ENCODE assay signal across 20 cellular contexts in genomic region chr17:1985686-1986085, GRCh38. TPM values are rescaled to one million over a fixed set of nuclear protein-coding genes. Genes with fewer than 3 reads are reported as not detected.
"Had no signal": no experiment of that assay in that cellular context is flagged by ENCODE, and none has a peak within 500 bp of the region (broad histone marks: within the 10 kb centered on the region; RNA-seq: fewer than 3 reads in every experiment).

No MANE protein-coding gene starts in this region.

- H3K27me3 ChIP-seq: body of pancreas, heart left ventricle had no signal

- H3K27me3 Mint-ChIP-seq: activated naive CD8-positive, alpha-beta T cell treated with anti-CD3 and anti-CD28 coated beads for 36 hours had no signal

- ATAC-seq: body of pancreas, heart left ventricle, natural killer cell, T-helper 17 cell had no signal

- H3K4me3 Mint-ChIP-seq: activated CD4-positive, alpha-beta T cell treated with anti-CD3 and anti-CD28 coated beads, Interleukin-2, amount 10 ng/mL, durations not matched to agents 7 days and 5 days; activated naive CD8-positive, alpha-beta T cell treated with anti-CD3 and anti-CD28 coated beads for 36 hours; activated T-helper 1 cell treated with anti-CD3 and anti-CD28 coated beads, Interleukin-12 subunit alpha, Interleukin-12 subunit beta, Interleukin-2, Interleukin-4 antibody, amounts not matched to agents 30 ng/mL and 10 ng/mL and 1 ng/mL, durations not matched to agents 14 hours and 24 hours and 36 hours; memory B cell; natural killer cell; T-helper 17 cell had no signal

- H3K27ac ChIP-seq: body of pancreas, heart left ventricle, left ventricle myocardium inferior had no signal

- H3K36me3 ChIP-seq: heart left ventricle, left ventricle myocardium inferior had no signal

- H3K9me3 ChIP-seq: body of pancreas, heart left ventricle, left ventricle myocardium inferior had no signal

- H3K36me3 Mint-ChIP-seq: activated naive CD8-positive, alpha-beta T cell treated with anti-CD3 and anti-CD28 coated beads for 36 hours; memory B cell; natural killer cell had no signal

- H3K9me3 Mint-ChIP-seq: activated CD4-positive, alpha-beta T cell treated with anti-CD3 and anti-CD28 coated beads, Interleukin-2, amount 10 ng/mL, durations not matched to agents 7 days and 5 days; activated naive CD8-positive, alpha-beta T cell treated with anti-CD3 and anti-CD28 coated beads for 36 hours; activated T-helper 1 cell treated with anti-CD3 and anti-CD28 coated beads, Interleukin-12 subunit alpha, Interleukin-12 subunit beta, Interleukin-2, Interleukin-4 antibody, amounts not matched to agents 30 ng/mL and 10 ng/mL and 1 ng/mL, durations not matched to agents 14 hours and 24 hours and 36 hours; memory B cell; natural killer cell had no signal

- H3K27ac Mint-ChIP-seq: activated naive CD8-positive, alpha-beta T cell treated with anti-CD3 and anti-CD28 coated beads for 36 hours; activated T-helper 1 cell treated with anti-CD3 and anti-CD28 coated beads, Interleukin-12 subunit alpha, Interleukin-12 subunit beta, Interleukin-2, Interleukin-4 antibody, amounts not matched to agents 30 ng/mL and 10 ng/mL and 1 ng/mL, durations not matched to agents 14 hours and 24 hours and 36 hours; memory B cell; natural killer cell; T-helper 17 cell had no signal

- FAIRE-seq: frontal cortex, kidney had no signal

- H3K4me1 Mint-ChIP-seq: activated CD4-positive, alpha-beta T cell treated with anti-CD3 and anti-CD28 coated beads, Interleukin-2, amount 10 ng/mL, durations not matched to agents 7 days and 5 days; activated naive CD8-positive, alpha-beta T cell treated with anti-CD3 and anti-CD28 coated beads for 36 hours; memory B cell; natural killer cell had no signal

- DNase-seq: activated CD4-positive, alpha-beta T cell treated with anti-CD3 and anti-CD28 coated beads, Interleukin-2, amount 10 ng/mL, durations not matched to agents 7 days and 5 days; activated CD8-positive, alpha-beta memory T cell treated with anti-CD3 and anti-CD28 coated beads for 24 hours; activated naive CD8-positive, alpha-beta T cell treated with anti-CD3 and anti-CD28 coated beads for 36 hours; amygdala; body of pancreas; cerebellar nuclear complex; dermis blood vessel endothelial cell; heart left ventricle; kidney; left ventricle myocardium inferior; natural killer cell; nucleus accumbens; retina; stimulated activated CD4-positive, alpha-beta T cell treated with anti-CD3 and anti-CD28 coated beads, Interleukin-12 subunit alpha, Interleukin-12 subunit beta, amount 100 ng/mL, for 4 hours; stimulated activated CD4-positive, alpha-beta T cell treated with anti-CD3 and anti-CD28 coated beads, Interleukin-2, amount 100 ng/mL, for 24 hours; T-helper 17 cell had no signal

- H3K4me3 ChIP-seq: body of pancreas, heart left ventricle, left ventricle myocardium inferior had no signal

RNA-seq across cellular contexts. Expression of gene RTN4RL1, which starts 39.4 kb away (rescaled TPM):
- total RNA-seq: epithelial cell of proximal tubule had no signal
